In genomic region chrX:117508021-117508420, GRCh38 we compare ENCODE assay signal across 15 cellular contexts.
DNase-seq lines count a peak whose midpoint lies in the region; ATAC-seq, FAIRE-seq and TF ChIP-seq lines count a peak whose summit lies in the region.
"Had no signal": no experiment of that assay in that cellular context is flagged by ENCODE, and none has a peak within 500 bp of the region (broad histone marks: within the 10 kb centered on the region; RNA-seq: fewer than 3 reads in every experiment).

No MANE protein-coding gene starts in this region.

- H3K36me3 ChIP-seq in right atrium auricular region, result no peaks in the 10 kb centered on the region
- H3K36me3 ChIP-seq: BLaER1 treated with 17β-estradiol and CSF1 and Interleukin-3, amounts not matched to agents 10 nM and 100 nM had no signal

- H3K27me3 ChIP-seq in right atrium auricular region, result no peaks in the 10 kb centered on the region
- H3K27me3 ChIP-seq: BLaER1 treated with 17β-estradiol and CSF1 and Interleukin-3, amounts not matched to agents 10 nM and 100 nM had no signal

- no peaks in the 10 kb centered on the region for H3K4me1 ChIP-seq in right atrium auricular region
- H3K4me1 ChIP-seq: BLaER1 treated with 17β-estradiol and CSF1 and Interleukin-3, amounts not matched to agents 10 nM and 100 nM had no signal

- TF ChIP-seq CTCF in LNCaP clone FGC (IDR thresholded peaks at IDR 0.05; ENCODE audit: control insufficient read depth, extremely low read depth, insufficient read depth) (no peak), right atrium auricular region (IDR thresholded peaks at IDR 0.05) (no peak)

- peak; percentile 47 for FAIRE-seq in colon (lab: Jason Lieb, UNC)

- H3K27ac ChIP-seq in right atrium auricular region, result no peak overlapping the region
- H3K27ac ChIP-seq: BLaER1 treated with 17β-estradiol and CSF1 and Interleukin-3, amounts not matched to agents 10 nM and 100 nM had no signal

- ATAC-seq in GM21737 (IDR thresholded peaks at IDR 0.05; ENCODE audit: unreplicated experiment), result no peak
- ATAC-seq: CD8-positive, alpha-beta T cell had no signal

- DNase-seq in COR-L47 (lab: John Stamatoyannopoulos, UW) (peak; percentile 2), LNCaP clone FGC (ENCODE audit: low read depth) (peak; percentile 61), NCI-H748 (lab: John Stamatoyannopoulos, UW; ENCODE audit: unreplicated experiment) (peak; percentile 81), right atrium auricular region (ENCODE audit: low spot score) (no peak)
- no peak for DNase-seq in central memory CD4-positive, alpha-beta T cell
- DNase-seq: 8988T; CD8-positive, alpha-beta T cell; DMS 273 treated with DMSO at 0.1 percent for 48 hours; DMS79; GDM1; GOT3; H9 had no signal

- H3K4me3 ChIP-seq in LNCaP clone FGC (ENCODE audit: low read depth, low read length) (no peak overlapping the region), right atrium auricular region (no peak overlapping the region)
- H3K4me3 ChIP-seq: BLaER1 treated with 17β-estradiol and CSF1 and Interleukin-3, amounts not matched to agents 10 nM and 100 nM had no signal

- no peaks in the 10 kb centered on the region for H3K9me3 ChIP-seq in right atrium auricular region
- H3K9me3 ChIP-seq: BLaER1 treated with 17β-estradiol and CSF1 and Interleukin-3, amounts not matched to agents 10 nM and 100 nM had no signal

Comparison
In these comparisons a context has a peak if more than half of its experiments do, and no peak if none do; other contexts are left out.
1. DNase-seq: peak in COR-L47 (single experiment), LNCaP clone FGC (single experiment) and NCI-H748 (single experiment); none in central memory CD4-positive, alpha-beta T cell (single experiment) and right atrium auricular region (single experiment).